ENCODE assay signal across 33 cellular contexts in genomic region chr5:90602681-90603080, GRCh38. TPM values are rescaled to one million over a fixed set of nuclear protein-coding genes. Genes with fewer than 3 reads are reported as not detected.
A peak's percentile ranks its signal among the peaks of the same experiment; 100 is the strongest.
DNase-seq lines count a peak whose midpoint lies in the region; ATAC-seq and FAIRE-seq lines count a peak whose summit lies in the region.
"Had no signal": no experiment of that assay in that cellular context is flagged by ENCODE, and none has a peak within 500 bp of the region (broad histone marks: within the 10 kb centered on the region; RNA-seq: fewer than 3 reads in every experiment).

No MANE protein-coding gene starts in this region.

- ATAC-seq in GM18861 (IDR thresholded peaks at IDR 0.05; ENCODE audit: unreplicated experiment) (peak; percentile 68), GM21390 (IDR thresholded peaks at IDR 0.05; ENCODE audit: unreplicated experiment) (peak; percentile 60), HG02943 (IDR thresholded peaks at IDR 0.05; ENCODE audit: low read depth, unreplicated experiment) (peak; percentile 63), HG03469 (IDR thresholded peaks at IDR 0.05; ENCODE audit: unreplicated experiment) (peak; percentile 72)
- ATAC-seq: activated T-helper 17 cell treated with anti-CD3 and anti-CD28 coated beads, Interleukin-2, amount 50 U/mL, for 72 hours; left ventricle myocardium superior; naive thymus-derived CD8-positive, alpha-beta T cell; psoas muscle; Right ventricle myocardium inferior; SK-N-SH treated with all-trans-retinoic acid at 6 μM for 48 hours; stimulated activated memory B cell treated with anti-CD40 and anti-IgM and Interleukin-4, amounts not matched to agents 10 μg/mL and 1 μg/mL and 100 μg/mL, for 72 hours; T-helper 17 cell had no signal

- no peak for FAIRE-seq in frontal cortex (lab: Jason Lieb, UNC)

- DNase-seq in frontal cortex (ENCODE audit: low spot score in 2 of 2) (no peak), NCI-H1694 treated with DMSO at 0.1 percent for 48 hours (lab: John Stamatoyannopoulos, UW) (no peak), GF-D8 (lab: John Stamatoyannopoulos, UW) (no peak), cerebellar nuclear complex (lab: John Stamatoyannopoulos, UW) (no peak)
- DNase-seq: ACHN; activated CD4-positive, alpha-beta memory T cell treated with anti-CD3 and anti-CD28 coated beads, Interleukin-2, amount 10 ng/mL, durations not matched to agents 7 days and 5 days; activated CD4-positive, CD25-positive, alpha-beta regulatory T cell treated with anti-CD3 and anti-CD28 coated beads, Interleukin-2, amount 50 U/mL, for 72 hours; activated CD8-positive, alpha-beta memory T cell treated with anti-CD3 and anti-CD28 coated beads, Interleukin-2, amount 50 U/mL, for 48 hours; amygdala; BE2C; effector CD4-positive, alpha-beta T cell; glutamatergic neuron; HCEC 1CT; islet precursor cell; left ventricle myocardium superior; naive thymus-derived CD8-positive, alpha-beta T cell; NCI-H146; NCI-H510A; NK-92 treated with Interleukin-12 subunit alpha and Interleukin-12 subunit beta, amount 100 ng/mL, for 24 hours; nucleus accumbens; PC-9; psoas muscle; stimulated activated CD4-positive, alpha-beta T cell treated with anti-CD3 and anti-CD28 coated beads, Interleukin-4, amount 100 ng/mL, for 4 hours; T-helper 17 cell had no signal

RNA-seq across cellular contexts. Expression of gene ADGRV1, which starts 44.1 kb away (rescaled TPM):
- total RNA-seq in frontal cortex = 98.6 TPM
- total RNA-seq: activated CD4-positive, alpha-beta memory T cell treated with anti-CD3 and anti-CD28 coated beads, Interleukin-2, amount 10 ng/mL, durations not matched to agents 7 days and 5 days; G401; left ventricle myocardium superior; Right ventricle myocardium inferior had no signal
